15 cellular contexts compared by ENCODE assay signal in the genomic region with DNA sequence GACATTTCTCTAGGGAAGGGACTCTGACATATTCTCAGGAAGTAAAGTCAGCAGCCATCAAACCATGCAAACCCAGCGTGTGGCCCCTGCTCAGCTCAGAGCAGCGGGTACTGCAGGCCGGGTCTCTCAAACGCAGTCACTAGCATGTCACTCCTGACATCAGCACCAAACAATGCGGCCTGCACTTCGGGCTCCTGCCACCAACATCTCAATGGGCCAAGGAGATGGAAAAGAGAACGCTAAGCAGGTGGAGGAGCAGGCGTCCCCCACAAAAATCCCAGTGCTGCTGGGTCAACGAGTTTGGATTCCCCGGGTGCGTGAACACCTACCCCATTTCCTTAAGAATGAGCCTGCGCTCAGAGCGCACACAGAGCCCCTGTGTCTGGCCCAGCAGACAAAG.
"Had no signal": no experiment of that assay in that cellular context is flagged by ENCODE, and none has a peak within 500 bp of the region (broad histone marks: within the 10 kb centered on the region; RNA-seq: fewer than 3 reads in every experiment).

No MANE protein-coding gene starts in this region.

- H3K27ac Mint-ChIP-seq: activated CD8-positive, alpha-beta T cell treated with anti-CD3 and anti-CD28 coated beads for 36 hours; activated naive CD8-positive, alpha-beta T cell treated with anti-CD3 and anti-CD28 coated beads, Interleukin-2, amount 50 U/mL, for 24 hours; activated T-helper 1 cell treated with anti-CD3 and anti-CD28 coated beads, Interleukin-12 subunit alpha, Interleukin-12 subunit beta, Interleukin-2, Interleukin-4 antibody, amounts not matched to agents 30 ng/mL and 10 ng/mL and 1 ng/mL, durations not matched to agents 14 hours and 24 hours and 36 hours had no signal

- H3K9me3 Mint-ChIP-seq: activated CD8-positive, alpha-beta T cell treated with anti-CD3 and anti-CD28 coated beads for 36 hours; activated naive CD8-positive, alpha-beta T cell treated with anti-CD3 and anti-CD28 coated beads, Interleukin-2, amount 50 U/mL, for 24 hours; nephron had no signal

- H3K4me3 ChIP-seq: esophagus muscularis mucosa, gastrocnemius medialis, smooth muscle cell, stomach, suprapubic skin, transverse colon had no signal

- H3K4me1 ChIP-seq: transverse colon had no signal

- H3K4me3 Mint-ChIP-seq: activated CD4-positive, alpha-beta T cell treated with anti-CD3 and anti-CD28 coated beads, Interleukin-2, amount 10 ng/mL, durations not matched to agents 7 days and 5 days; activated CD8-positive, alpha-beta T cell treated with anti-CD3 and anti-CD28 coated beads for 36 hours; activated naive CD8-positive, alpha-beta T cell treated with anti-CD3 and anti-CD28 coated beads, Interleukin-2, amount 50 U/mL, for 24 hours; activated T-helper 1 cell treated with anti-CD3 and anti-CD28 coated beads, Interleukin-12 subunit alpha, Interleukin-12 subunit beta, Interleukin-2, Interleukin-4 antibody, amounts not matched to agents 30 ng/mL and 10 ng/mL and 1 ng/mL, durations not matched to agents 14 hours and 24 hours and 36 hours; nephron; stimulated activated memory B cell treated with anti-CD40 and anti-IgM and Interleukin-4, amounts not matched to agents 10 μg/mL and 1 μg/mL and 100 μg/mL, for 72 hours had no signal

- DNase-seq: activated gamma-delta T cell, kidney had no signal

- H3K27ac ChIP-seq: esophagus muscularis mucosa, gastrocnemius medialis, stomach, suprapubic skin, transverse colon, VCaP had no signal

- H3K9me3 ChIP-seq: esophagus muscularis mucosa, gastrocnemius medialis, stomach, suprapubic skin, transverse colon had no signal

- H3K27me3 ChIP-seq: esophagus muscularis mucosa, gastrocnemius medialis, stomach, suprapubic skin, transverse colon had no signal

- H3K27me3 Mint-ChIP-seq: activated CD4-positive, alpha-beta T cell treated with anti-CD3 and anti-CD28 coated beads, Interleukin-2, amount 10 ng/mL, durations not matched to agents 7 days and 5 days; activated CD8-positive, alpha-beta T cell treated with anti-CD3 and anti-CD28 coated beads for 36 hours; activated naive CD8-positive, alpha-beta T cell treated with anti-CD3 and anti-CD28 coated beads, Interleukin-2, amount 50 U/mL, for 24 hours; stimulated activated memory B cell treated with anti-CD40 and anti-IgM and Interleukin-4, amounts not matched to agents 10 μg/mL and 1 μg/mL and 100 μg/mL, for 72 hours had no signal
